11 cellular contexts compared by ENCODE assay signal in genomic region chr20:35279040-35279439, GRCh38. TPM values are rescaled to one million over a fixed set of nuclear protein-coding genes. Genes with fewer than 3 reads are reported as not detected.
DNase-seq lines count a peak whose midpoint lies in the region; ATAC-seq and TF ChIP-seq lines count a peak whose summit lies in the region.
"Had no signal": no experiment of that assay in that cellular context is flagged by ENCODE, and none has a peak within 500 bp of the region (broad histone marks: within the 10 kb centered on the region; RNA-seq: fewer than 3 reads in every experiment).

No MANE protein-coding gene starts in this region.

- peaks cover 89% of the 10 kb centered on the region for H3K36me3 Mint-ChIP-seq in activated T-cell treated with anti-CD3 and anti-CD28 coated beads, Interleukin-2, amount 50 U/mL, for 24 hours (ENCODE audit: low read depth)
- H3K36me3 Mint-ChIP-seq in activated naive CD8-positive, alpha-beta T cell treated with anti-CD3 and anti-CD28 coated beads, Interleukin-2, amount 10 ng/mL, durations not matched to agents 7 days and 5 days: peaks cover 17% of the 10 kb centered on the region
- H3K36me3 Mint-ChIP-seq in memory B cell: peaks cover 21% of the 10 kb centered on the region

- peaks cover 39% of the 10 kb centered on the region for H3K4me1 Mint-ChIP-seq in activated T-cell treated with anti-CD3 and anti-CD28 coated beads, Interleukin-2, amount 50 U/mL, for 24 hours (ENCODE audit: low read depth)
- peaks cover 19% of the 10 kb centered on the region for H3K4me1 Mint-ChIP-seq in activated naive CD8-positive, alpha-beta T cell treated with anti-CD3 and anti-CD28 coated beads, Interleukin-2, amount 10 ng/mL, durations not matched to agents 7 days and 5 days
- H3K4me1 Mint-ChIP-seq in memory B cell: peaks cover 22% of the 10 kb centered on the region

- H3K4me1 ChIP-seq in tibial artery: peaks cover 0 to 52% (median 36%) of the 10 kb centered on the region in 4 donors

- H3K27me3 Mint-ChIP-seq in activated T-cell treated with anti-CD3 and anti-CD28 coated beads, Interleukin-2, amount 50 U/mL, for 24 hours: no peaks in the 10 kb centered on the region
- H3K27me3 Mint-ChIP-seq in activated naive CD8-positive, alpha-beta T cell treated with anti-CD3 and anti-CD28 coated beads, Interleukin-2, amount 10 ng/mL, durations not matched to agents 7 days and 5 days: no peaks in the 10 kb centered on the region
- no peaks in the 10 kb centered on the region for H3K27me3 Mint-ChIP-seq in memory B cell

- TF ChIP-seq CTCF in tibial artery (IDR thresholded peaks at IDR 0.05) (no peak), lower leg skin (IDR thresholded peaks at IDR 0.05) (no peak)

- H3K4me3 ChIP-seq in tibial artery (no peak overlapping the region), lower leg skin (ENCODE audit: low read depth, poor library complexity, severe bottlenecking) (no peak overlapping the region)

- peak overlapping the region; percentile 95 to 99 for H3K27ac ChIP-seq in tibial artery

- H3K36me3 ChIP-seq in tibial artery: peaks cover 14 to 58% (median 23%) of the 10 kb centered on the region in 3 donors

- no peaks in the 10 kb centered on the region for H3K27me3 ChIP-seq in tibial artery

- peak overlapping the region; percentile 90 for H3K27ac Mint-ChIP-seq in activated T-cell treated with anti-CD3 and anti-CD28 coated beads, Interleukin-2, amount 50 U/mL, for 24 hours
- H3K27ac Mint-ChIP-seq in activated naive CD8-positive, alpha-beta T cell treated with anti-CD3 and anti-CD28 coated beads, Interleukin-2, amount 10 ng/mL, durations not matched to agents 7 days and 5 days: peak overlapping the region; percentile 93
- peak overlapping the region; percentile 95 for H3K27ac Mint-ChIP-seq in memory B cell

- intact Hi-C loops in tibial artery (cut with DNase I; ENCODE audit: low total_unique reads) (loop anchor here (10.0 kb wide), 2 partner anchors 134 to 454 kb away; partner anchors contain the start of genes EDEM2 and NCOA6), lower leg skin (cut with DNase I; ENCODE audit: low total_unique reads) (no loop called here)

- H3K4me3 Mint-ChIP-seq in activated T-cell treated with anti-CD3 and anti-CD28 coated beads, Interleukin-2, amount 50 U/mL, for 24 hours: no peak overlapping the region
- H3K4me3 Mint-ChIP-seq in activated naive CD8-positive, alpha-beta T cell treated with anti-CD3 and anti-CD28 coated beads, Interleukin-2, amount 10 ng/mL, durations not matched to agents 7 days and 5 days: no peak overlapping the region
- H3K4me3 Mint-ChIP-seq in memory B cell: no peak overlapping the region

- H3K9me3 ChIP-seq in tibial artery: no peaks in the 10 kb centered on the region

- no peak for DNase-seq in activated T-cell treated with anti-CD3 and anti-CD28 coated beads, Interleukin-2, amount 50 U/mL, for 24 hours
- DNase-seq in activated T-cell treated with anti-CD3 and anti-CD28 coated beads for 4 hours: no peak
- no peak for DNase-seq in activated naive CD8-positive, alpha-beta T cell treated with anti-CD3 and anti-CD28 coated beads, Interleukin-2, amount 10 ng/mL, durations not matched to agents 7 days and 5 days
- DNase-seq in memory B cell (ENCODE audit: low spot score in 2 of 2): no peak
- DNase-seq in tibial artery: no peak
- DNase-seq in NCI-H128 (lab: John Stamatoyannopoulos, UW; ENCODE audit: unreplicated experiment): no peak
- no peak for DNase-seq in lower leg skin (ENCODE audit: low spot score in 2 of 2)
- DNase-seq in activated CD4-positive, CD25-positive, alpha-beta regulatory T cell treated with anti-CD3 and anti-CD28 coated beads, Interleukin-2, amount 50 U/mL, for 72 hours: no peak
- DNase-seq: foreskin melanocyte; NK-92 treated with Interleukin-12 subunit alpha and Interleukin-12 subunit beta, amount 100 ng/mL, for 24 hours; stimulated activated CD4-positive, alpha-beta T cell treated with anti-CD3 and anti-CD28 coated beads, Interleukin-4, amount 100 ng/mL, for 1 hour had no signal

- POLR2A ChIA-PET in activated naive CD8-positive, alpha-beta T cell treated with anti-CD3 and anti-CD28 coated beads, Interleukin-2, amount 10 ng/mL, durations not matched to agents 7 days and 5 days (lab: Charles Lee): interaction anchor here (1.3 kb wide), 1 partner anchor 176 kb away, joined by 3 read pairs; no protein-coding TSS in a partner anchor

- 67 to 69% methylated on average over 5 of the region's 5 CpGs for WGBS in lower leg skin, 2 donors

- no peaks in the 10 kb centered on the region for H3K9me3 Mint-ChIP-seq in activated T-cell treated with anti-CD3 and anti-CD28 coated beads, Interleukin-2, amount 50 U/mL, for 24 hours
- no peaks in the 10 kb centered on the region for H3K9me3 Mint-ChIP-seq in activated naive CD8-positive, alpha-beta T cell treated with anti-CD3 and anti-CD28 coated beads, Interleukin-2, amount 10 ng/mL, durations not matched to agents 7 days and 5 days
- H3K9me3 Mint-ChIP-seq in memory B cell: no peaks in the 10 kb centered on the region

- no peak for TF ChIP-seq POLR2A in lower leg skin (IDR thresholded peaks at IDR 0.05)

- no peak for ATAC-seq in activated naive CD8-positive, alpha-beta T cell treated with anti-CD3 and anti-CD28 coated beads, Interleukin-2, amount 10 ng/mL, durations not matched to agents 7 days and 5 days (ENCODE audit: low read depth)
- ATAC-seq in memory B cell (ENCODE audit: low read depth): no peak

RNA-seq across cellular contexts. Expression of gene MMP24OS, which starts 1.1 kb away (rescaled TPM):
- total RNA-seq in activated naive CD8-positive, alpha-beta T cell treated with anti-CD3 and anti-CD28 coated beads, Interleukin-2, amount 10 ng/mL, durations not matched to agents 7 days and 5 days: 10 to 100 TPM; 64.3 to 70.1 TPM
- total RNA-seq in lower leg skin: 10 to 100 TPM; 22.7 to 47.6 (median 25.4) TPM

RNA-seq across cellular contexts. Expression of gene EIF6, which starts 5.5 kb away (rescaled TPM):
- 10 to 100 TPM; 81.0 to 83.9 TPM for total RNA-seq in activated naive CD8-positive, alpha-beta T cell treated with anti-CD3 and anti-CD28 coated beads, Interleukin-2, amount 10 ng/mL, durations not matched to agents 7 days and 5 days
- 100 to 1,000 TPM; 148 to 240 (median 177) TPM for total RNA-seq in lower leg skin

RNA-seq across cellular contexts. Expression of gene FAM83C, which starts 13.2 kb away (rescaled TPM):
- total RNA-seq in activated naive CD8-positive, alpha-beta T cell treated with anti-CD3 and anti-CD28 coated beads, Interleukin-2, amount 10 ng/mL, durations not matched to agents 7 days and 5 days: not detected
- 10 to 100 TPM; 54.4 to 85.7 (median 68.6) TPM for total RNA-seq in lower leg skin

RNA-seq across cellular contexts. Expression of gene MMP24, which starts 52.5 kb away (rescaled TPM):
- total RNA-seq in activated naive CD8-positive, alpha-beta T cell treated with anti-CD3 and anti-CD28 coated beads, Interleukin-2, amount 10 ng/mL, durations not matched to agents 7 days and 5 days: under 1 TPM; 0.08 to 0.20 TPM
- total RNA-seq in lower leg skin: under 1 TPM in 3 of 4 donors, not detected in 1; 0.11 to 0.71 (median 0.27) TPM

Comparison
In these comparisons a context has a peak if more than half of its experiments do, and no peak if none do; other contexts are left out.
1. RNA of gene FAM83C, which starts 13.2 kb away (total RNA-seq): 54.4 to 85.7 TPM in lower leg skin; not detected in activated naive CD8-positive, alpha-beta T cell treated with anti-CD3 and anti-CD28 coated beads, Interleukin-2, amount 10 ng/mL, durations not matched to agents 7 days and 5 days; every median in the first group is over 10 times any median in the second.
2. Peak in every context shown above with its lines, with median percentiles within 50 percentile points of each other: H3K27ac Mint-ChIP-seq.